ENCODE assay signal across 8 cellular contexts in the genomic region with DNA sequence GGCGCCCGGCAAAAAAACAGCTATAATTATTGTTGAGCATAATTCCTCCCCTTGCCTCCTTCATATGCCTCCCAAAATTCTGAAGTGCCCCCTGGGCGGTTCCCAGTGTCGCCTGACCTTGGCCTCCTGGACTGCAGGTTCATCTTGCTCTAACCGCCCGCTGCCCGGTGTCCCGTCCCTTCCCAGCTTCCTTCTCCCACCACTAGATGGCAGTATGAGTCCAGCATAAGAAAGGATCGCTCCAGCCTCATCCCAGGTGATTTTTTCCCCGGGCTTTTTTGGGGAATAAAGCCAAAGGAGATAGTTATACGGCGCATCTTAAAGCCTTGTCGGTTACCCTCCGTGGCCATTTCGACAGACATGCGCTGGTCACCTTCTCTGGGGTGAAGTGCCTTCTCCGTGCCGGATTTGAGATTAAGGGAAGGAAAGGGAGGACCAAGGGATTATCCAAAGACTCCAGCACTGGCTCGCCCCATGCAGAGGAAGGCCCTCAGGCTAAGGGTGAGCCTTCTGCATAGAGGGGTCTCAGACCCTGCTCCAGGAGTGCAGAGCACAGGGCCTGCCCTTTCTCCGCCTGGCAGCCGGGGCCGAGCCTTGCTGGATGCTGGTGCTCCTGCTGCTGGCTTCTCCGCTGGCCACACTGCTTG. TPM values are rescaled to one million over a fixed set of nuclear protein-coding genes. Genes with fewer than 3 reads are reported as not detected.
DNase-seq lines count a peak whose midpoint lies in the region; ATAC-seq, FAIRE-seq and TF ChIP-seq lines count a peak whose summit lies in the region.

No MANE protein-coding gene starts in this region.

- H3K36me3 Mint-ChIP-seq in activated T-helper 1 cell treated with anti-CD3 and anti-CD28 coated beads, Interleukin-12 subunit alpha, Interleukin-12 subunit beta, Interleukin-2, Interleukin-4 antibody, amounts not matched to agents 30 ng/mL and 10 ng/mL and 1 ng/mL, durations not matched to agents 14 hours and 24 hours and 36 hours (ENCODE audit: low read depth) = no peaks in the 10 kb centered on the region
- H3K36me3 Mint-ChIP-seq in neural crest cell (ENCODE audit: low read depth) = no peaks in the 10 kb centered on the region

- H3K4me3 ChIP-seq in fibroblast of villous mesenchyme (ENCODE audit: low read depth, low read length) = no peak overlapping the region
- H3K4me3 ChIP-seq in upper lobe of left lung = no peak overlapping the region

- H3K27me3 Mint-ChIP-seq in activated T-helper 1 cell treated with anti-CD3 and anti-CD28 coated beads, Interleukin-12 subunit alpha, Interleukin-12 subunit beta, Interleukin-2, Interleukin-4 antibody, amounts not matched to agents 30 ng/mL and 10 ng/mL and 1 ng/mL, durations not matched to agents 14 hours and 24 hours and 36 hours (ENCODE audit: insufficient read depth) = peaks cover 40% of the 10 kb centered on the region
- peaks cover 22% of the 10 kb centered on the region for H3K27me3 Mint-ChIP-seq in neural crest cell (ENCODE audit: low read depth)

- peaks cover 4 to 15% (median 6%) of the 10 kb centered on the region in 4 donors for H3K4me1 ChIP-seq in upper lobe of left lung

- H3K36me3 ChIP-seq in upper lobe of left lung = no peaks in the 10 kb centered on the region

- peak; percentile 73 for DNase-seq in EH (ENCODE audit: low read depth)
- peak; percentile 12 for DNase-seq in KG1 (lab: John Stamatoyannopoulos, UW)
- peak; percentile 45 for DNase-seq in RCC 7860 (ENCODE audit: low spot score)
- DNase-seq in activated T-helper 1 cell treated with anti-CD3 and anti-CD28 coated beads, Interleukin-12 subunit alpha, Interleukin-12 subunit beta, Interleukin-2, Interleukin-4 antibody, amounts not matched to agents 30 ng/mL and 10 ng/mL and 1 ng/mL, durations not matched to agents 14 hours and 24 hours and 36 hours (ENCODE audit: low spot score) = peak; percentile 41
- DNase-seq in fibroblast of villous mesenchyme (ENCODE audit: low read depth) = peak; percentile 72
- peak; percentile 84 for DNase-seq in neural crest cell (ENCODE audit: low read depth, low spot score)
- peak; percentile 49 to 72 for DNase-seq in upper lobe of left lung

- peak; percentile 93 for TF ChIP-seq CTCF in fibroblast of villous mesenchyme (IDR thresholded peaks at IDR 0.05; ENCODE audit: insufficient read depth, low read depth, low read length)
- TF ChIP-seq CTCF in neural crest cell (conservative IDR thresholded peaks at IDR 0.05) = peak; percentile 93
- TF ChIP-seq CTCF in upper lobe of left lung (IDR thresholded peaks at IDR 0.05) = peak; percentile 77 to 93 (median 86)

- TF ChIP-seq EP300 in upper lobe of left lung (IDR thresholded peaks at IDR 0.05) = no peak

- FAIRE-seq in RCC 7860 (lab: Jason Lieb, UNC) = no peak

- no peak overlapping the region for H3K4me3 Mint-ChIP-seq in activated T-helper 1 cell treated with anti-CD3 and anti-CD28 coated beads, Interleukin-12 subunit alpha, Interleukin-12 subunit beta, Interleukin-2, Interleukin-4 antibody, amounts not matched to agents 30 ng/mL and 10 ng/mL and 1 ng/mL, durations not matched to agents 14 hours and 24 hours and 36 hours
- H3K4me3 Mint-ChIP-seq in neural crest cell = no peak overlapping the region

- WGBS in upper lobe of left lung, 2 donors = 12 to 20% methylated on average over 11 to 23 of the region's 23 CpGs

- intact Hi-C loops in activated T-helper 1 cell treated with anti-CD3 and anti-CD28 coated beads, Interleukin-12 subunit alpha, Interleukin-12 subunit beta, Interleukin-2, Interleukin-4 antibody, amounts not matched to agents 30 ng/mL and 10 ng/mL and 1 ng/mL, durations not matched to agents 14 hours and 24 hours and 36 hours (cut with micrococcal nuclease) = loop anchor here (1.0 kb wide), 4 partner anchors 259 to 838 kb away; no protein-coding TSS in a partner anchor

- H3K4me1 Mint-ChIP-seq in activated T-helper 1 cell treated with anti-CD3 and anti-CD28 coated beads, Interleukin-12 subunit alpha, Interleukin-12 subunit beta, Interleukin-2, Interleukin-4 antibody, amounts not matched to agents 30 ng/mL and 10 ng/mL and 1 ng/mL, durations not matched to agents 14 hours and 24 hours and 36 hours (ENCODE audit: low read depth) = peaks cover 5% of the 10 kb centered on the region
- H3K4me1 Mint-ChIP-seq in neural crest cell = peaks cover 7% of the 10 kb centered on the region

- ATAC-seq in upper lobe of left lung (ENCODE audit: low FRiP score in 2 of 2) = peak; percentile 82 to 94
- ATAC-seq in HG03045 (IDR thresholded peaks at IDR 0.05; ENCODE audit: unreplicated experiment) = no peak

- no peak for TF ChIP-seq POLR2A in upper lobe of left lung (IDR thresholded peaks at IDR 0.05)

- H3K27ac ChIP-seq in upper lobe of left lung = no peak overlapping the region

- H3K27me3 ChIP-seq in upper lobe of left lung = no peaks in the 10 kb centered on the region

- H3K9me3 Mint-ChIP-seq in activated T-helper 1 cell treated with anti-CD3 and anti-CD28 coated beads, Interleukin-12 subunit alpha, Interleukin-12 subunit beta, Interleukin-2, Interleukin-4 antibody, amounts not matched to agents 30 ng/mL and 10 ng/mL and 1 ng/mL, durations not matched to agents 14 hours and 24 hours and 36 hours = no peaks in the 10 kb centered on the region
- H3K9me3 Mint-ChIP-seq in neural crest cell = no peaks in the 10 kb centered on the region

- H3K27ac Mint-ChIP-seq in activated T-helper 1 cell treated with anti-CD3 and anti-CD28 coated beads, Interleukin-12 subunit alpha, Interleukin-12 subunit beta, Interleukin-2, Interleukin-4 antibody, amounts not matched to agents 30 ng/mL and 10 ng/mL and 1 ng/mL, durations not matched to agents 14 hours and 24 hours and 36 hours = no peak overlapping the region
- H3K27ac Mint-ChIP-seq in neural crest cell (ENCODE audit: unreplicated experiment) = no peak overlapping the region

- H3K9me3 ChIP-seq in upper lobe of left lung = no peaks in the 10 kb centered on the region

RNA-seq across cellular contexts. Expression of a gene that starts 45.8 kb away (rescaled TPM):
- 279 and 312 TPM in 2 replicates for total RNA-seq in activated T-helper 1 cell treated with anti-CD3 and anti-CD28 coated beads, Interleukin-12 subunit alpha, Interleukin-12 subunit beta, Interleukin-2, Interleukin-4 antibody, amounts not matched to agents 30 ng/mL and 10 ng/mL and 1 ng/mL, durations not matched to agents 14 hours and 24 hours and 36 hours
- total RNA-seq in fibroblast of villous mesenchyme (150 and 182 TPM in 2 replicates), neural crest cell (314 and 329 TPM in 2 replicates), upper lobe of left lung (100 to 1,000 TPM in 4 of 6 donors, 10 to 100 TPM in 2; 90.9 to 336 (median 124) TPM)

Comparison
In these comparisons a context has a peak if more than half of its experiments do, and no peak if none do; other contexts are left out.
1. DNase-seq: peak in every context shown above with its lines; median percentile 84 in neural crest cell; 73 in EH; 72 in fibroblast of villous mesenchyme; 60 in upper lobe of left lung; 45 in RCC 7860; 41 in activated T-helper 1 cell treated with anti-CD3 and anti-CD28 coated beads, Interleukin-12 subunit alpha, Interleukin-12 subunit beta, Interleukin-2, Interleukin-4 antibody, amounts not matched to agents 30 ng/mL and 10 ng/mL and 1 ng/mL, durations not matched to agents 14 hours and 24 hours and 36 hours; 12 in KG1.